Comparison of ENCODE assay signal across 14 cellular contexts in the genomic region with DNA sequence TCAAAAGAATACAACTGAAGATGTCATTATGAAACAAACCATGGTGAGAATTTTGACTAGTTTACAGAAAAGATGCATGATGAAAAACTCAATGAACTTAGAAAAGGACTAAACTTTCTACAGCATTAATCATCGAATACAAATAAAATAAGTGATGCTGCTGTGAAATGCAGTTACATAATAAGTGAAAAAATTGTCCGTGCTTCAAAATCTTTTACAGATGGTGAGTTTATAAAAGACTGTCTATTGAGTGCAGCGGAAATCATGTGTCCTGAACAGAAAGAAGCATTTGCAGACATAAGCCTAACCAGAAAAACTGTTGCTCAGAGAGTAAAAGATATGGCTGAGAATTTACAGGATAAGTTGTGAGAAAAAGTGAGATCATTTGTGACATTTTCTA. TPM values are rescaled to one million over a fixed set of nuclear protein-coding genes. Genes with fewer than 3 reads are reported as not detected.
DNase-seq lines count a peak whose midpoint lies in the region; ATAC-seq, FAIRE-seq and TF ChIP-seq lines count a peak whose summit lies in the region.
"Had no signal": no experiment of that assay in that cellular context is flagged by ENCODE, and none has a peak within 500 bp of the region (broad histone marks: within the 10 kb centered on the region; RNA-seq: fewer than 3 reads in every experiment).

No MANE protein-coding gene starts in this region.

- no peaks in the 10 kb centered on the region for H3K79me2 ChIP-seq in HepG2 (ENCODE audit: insufficient read depth, low read length)

- in situ Hi-C loops in HepG2 (cut with HindIII; ENCODE audit: extremely low pct_ligation_motif_present, low pct_unique_long_range_greater_than_20kb): loop anchor here (10.0 kb wide), 1 partner anchor 48 kb away; no protein-coding TSS in a partner anchor

- peak overlapping the region; percentile 24 for H3K4me3 Mint-ChIP-seq in type B pancreatic cell

- no peaks in the 10 kb centered on the region for H3K27me3 ChIP-seq in HepG2 (ENCODE audit: control insufficient read depth in 1 of 2, insufficient read depth in 2 of 2, low read length in 2 of 2)
- no peaks in the 10 kb centered on the region for H3K27me3 ChIP-seq in right lobe of liver
- H3K27me3 ChIP-seq: MG63, tibial nerve had no signal

- CTCF ChIA-PET in HepG2 (lab: Yijun Ruan, JAX; ENCODE audit: low intra/inter-chr PET ratio, low total read pairs): no interaction called here

- H3K9ac ChIP-seq in HepG2 (ENCODE audit: insufficient read depth, low read depth, low read length) (no peak overlapping the region), SK-N-MC (ENCODE audit: insufficient read length) (no peak overlapping the region)

- POLR2A ChIA-PET in HepG2 (lab: Yijun Ruan, JAX): interaction anchor here (1.4 kb wide), 1 partner anchor 33 kb away, joined by 4 read pairs; a partner anchor contains a TSS

- H3K27me3 Mint-ChIP-seq in type B pancreatic cell: no peaks in the 10 kb centered on the region

- TF ChIP-seq CTCF in HepG2 (CRISPR knock-in tag; IDR thresholded peaks at IDR 0.05) (no peak), right lobe of liver (IDR thresholded peaks at IDR 0.05) (no peak), type B pancreatic cell (conservative IDR thresholded peaks at IDR 0.05) (no peak)

- peaks cover 29% of the 10 kb centered on the region for H3K4me1 Mint-ChIP-seq in type B pancreatic cell (ENCODE audit: unreplicated experiment)

- no peaks in the 10 kb centered on the region for H3K36me3 Mint-ChIP-seq in type B pancreatic cell

- no peak for FAIRE-seq in HepG2 (lab: Jason Lieb, UNC)

- peaks cover 60% of the 10 kb centered on the region for H3K4me1 ChIP-seq in HepG2 (ENCODE audit: insufficient read depth, low read length)
- peaks cover 0 to 13% (median 1%) of the 10 kb centered on the region in 4 donors for H3K4me1 ChIP-seq in right lobe of liver

- H4K20me1 ChIP-seq in HepG2 (ENCODE audit: insufficient read depth, low read length): no peaks in the 10 kb centered on the region

- no peak overlapping the region for H3K4me3 ChIP-seq in HepG2 (replicated peaks in 1 of 3; ENCODE audit: insufficient read depth in 1 of 3, low read depth in 2 of 3, low read length in 3 of 3)
- H3K4me3 ChIP-seq in right lobe of liver: no peak overlapping the region
- no peak overlapping the region for H3K4me3 ChIP-seq in SK-N-MC
- H3K4me3 ChIP-seq: MG63, tibial nerve had no signal

- intact Hi-C loops in HepG2 (cut with micrococcal nuclease; ENCODE audit: unreplicated experiment): loop anchor here (5.0 kb wide), 1 partner anchor 89 kb away; no protein-coding TSS in a partner anchor
- intact Hi-C loops in right lobe of liver (cut with DNase I): no loop called here

- no peak for TF ChIP-seq RAD21 in HepG2 (CRISPR knock-in tag; IDR thresholded peaks at IDR 0.05)

- H3K9me3 ChIP-seq in HepG2 (ENCODE audit: low read length) (no peaks in the 10 kb centered on the region), right lobe of liver (no peaks in the 10 kb centered on the region), SK-N-MC (ENCODE audit: low read depth, low read length) (no peaks in the 10 kb centered on the region)
- H3K9me3 ChIP-seq: MG63, tibial nerve had no signal

- no peaks in the 10 kb centered on the region for H3K9me3 Mint-ChIP-seq in type B pancreatic cell

- H2AFZ ChIP-seq in HepG2 (ENCODE audit: low read length): no peak overlapping the region

- BruUV-seq in HepG2 (replicated peaks; lab: Mats Ljungman, UMichigan): no TSS peak

- H3K27ac ChIP-seq in HepG2 (ENCODE audit: extremely low read length, insufficient read depth, low read length) (no peak overlapping the region), right lobe of liver (no peak overlapping the region), SK-N-MC (peak overlapping the region; percentile 62)

- H3K36me3 ChIP-seq in HepG2 (replicated peaks in 1 of 2; ENCODE audit: control insufficient read depth in 1 of 2, insufficient read depth in 2 of 2, low read length in 2 of 2): no peaks in the 10 kb centered on the region
- no peaks in the 10 kb centered on the region for H3K36me3 ChIP-seq in right lobe of liver
- no peaks in the 10 kb centered on the region for H3K36me3 ChIP-seq in SK-N-MC (ENCODE audit: insufficient read depth, low read length)
- H3K36me3 ChIP-seq: tibial nerve had no signal

- H3K4me2 ChIP-seq in HepG2 (ENCODE audit: low read depth, low read length): peak overlapping the region; percentile 45; the same call in 1 of the 2 replicates

- H3K27ac Mint-ChIP-seq in type B pancreatic cell: no peak overlapping the region

- DNase-seq in HepG2 (ENCODE audit: low spot score): no peak
- no peak for DNase-seq in right lobe of liver
- DNase-seq in SK-N-MC (ENCODE audit: low read depth, low spot score): no peak
- peak; percentile 43 for DNase-seq in fibroblast of gingiva (ENCODE audit: low read depth)
- no peak for DNase-seq in type B pancreatic cell (ENCODE audit: extremely low spot score, unreplicated experiment)
- DNase-seq in hepatic stellate cell (ENCODE audit: low spot score): no peak
- DNase-seq: activated CD4-positive, CD25-positive, alpha-beta regulatory T cell treated with anti-CD3 and anti-CD28 coated beads, Interleukin-2, amount 50 U/mL, for 72 hours; MG63; midbrain; NCI-H446; SHP77 had no signal

- TF ChIP-seq EP300 in HepG2 (IDR thresholded peaks at IDR 0.05; ENCODE audit: low read depth in 2 of 2, low read length in 2 of 2) (no peak), HepG2 (CRISPR knock-in tag; IDR thresholded peaks at IDR 0.05; ENCODE audit: borderline replicate concordance) (no peak)

- no peak for ATAC-seq in HepG2
- no peak for ATAC-seq in right lobe of liver
- no peak for ATAC-seq in HG02981 (IDR thresholded peaks at IDR 0.05; ENCODE audit: unreplicated experiment)
- no peak for ATAC-seq in HG03442 (IDR thresholded peaks at IDR 0.05; ENCODE audit: unreplicated experiment)

- WGBS in HepG2 (ENCODE audit: low lambda C conversion rate): 85% methylated on average over 3 of the region's 3 CpGs
- WGBS in right lobe of liver (ENCODE audit: insufficient coverage, low coverage, low lambda C conversion rate, missing lambda C conversion rate): 88% methylated on average over 3 of the region's 3 CpGs

- TF ChIP-seq POLR2A in HepG2 (IDR thresholded peaks at IDR 0.05; ENCODE audit: insufficient read depth in 1 of 2, low read depth in 2 of 2, low read length in 2 of 2): no peak
- TF ChIP-seq POLR2A in right lobe of liver (IDR thresholded peaks at IDR 0.05): no peak

TF ChIP-seq in HepG2, 621 proteins besides CTCF, POLR2A, EP300 and RAD21 (continues in another document):
- no peak for TF ChIP-seq ZNF331 (CRISPR knock-in tag; IDR thresholded peaks at IDR 0.05)

RNA-seq across cellular contexts. Expression of a gene that starts 33.8 kb away (rescaled TPM):
- total RNA-seq in HepG2 (2016; rRNA removed; fragmentation: Illumina TruSeq; extraction: Trizol) (10.5 and 20.5 TPM in 2 replicates), right lobe of liver (1,000 to 10,000 TPM in 2 of 6 experiments, 100 to 1,000 TPM in 4; 202 to 1,225 (median 767) TPM), type B pancreatic cell (ENCODE audit: low replicate concordance) (229 and 395 TPM in 2 replicates)
- total RNA-seq in HepG2 (2016; cell fraction: cytosol; rRNA removed; fragmentation: Illumina TruSeq; extraction: Trizol; ENCODE audit: low read depth): 2.2 and 2.6 TPM in 2 replicates
- 8.4 and 21.3 TPM in 2 replicates for total RNA-seq in HepG2 (2016; cell fraction: insoluble cytoplasmic fraction; rRNA removed; fragmentation: Illumina TruSeq; extraction: Trizol)
- total RNA-seq in HepG2 (2016; cell fraction: membrane; rRNA removed; fragmentation: Illumina TruSeq; extraction: Trizol): 7.8 and 8.3 TPM in 2 replicates
- total RNA-seq in HepG2 (2016; cell fraction: nucleus; rRNA removed; fragmentation: Illumina TruSeq; extraction: Trizol): 196 and 220 TPM in 2 replicates
- 41.2 and 41.3 TPM in 2 replicates for polyA plus RNA-seq in HepG2 (2011; rRNA removed)
- polyA plus RNA-seq in HepG2 (2011; cell fraction: cytosol; rRNA removed): 13.0 and 13.4 TPM in 2 replicates
- polyA plus RNA-seq in HepG2 (2011; cell fraction: nucleus; rRNA removed): 222 and 327 TPM in 2 replicates
- 288 and 371 TPM in 2 replicates for polyA plus RNA-seq in HepG2 (2012)
- 3.6 and 4.3 TPM in 2 replicates for polyA plus RNA-seq in HepG2 (2016; cell fraction: cytosol; fragmentation: Illumina TruSeq; extraction: Trizol; ENCODE audit: low read depth)
- 54.0 and 61.1 TPM in 2 replicates for polyA plus RNA-seq in HepG2 (2016; cell fraction: insoluble cytoplasmic fraction; fragmentation: Illumina TruSeq; extraction: Trizol; ENCODE audit: low read depth)
- 47.1 and 54.4 TPM in 2 replicates for polyA plus RNA-seq in HepG2 (2016; cell fraction: membrane; fragmentation: Illumina TruSeq; extraction: Trizol; ENCODE audit: low read depth)
- 577 and 628 TPM in 2 replicates for polyA plus RNA-seq in HepG2 (2016; cell fraction: nucleus; fragmentation: Illumina TruSeq; extraction: Trizol; ENCODE audit: insufficient read depth, low read depth)
- polyA minus RNA-seq in HepG2 (2011; rRNA and poly(A)+ RNA removed; ENCODE audit: low replicate concordance): 64.6 and 225 TPM in 2 replicates
- polyA minus RNA-seq in HepG2 (2011; cell fraction: cytosol; rRNA and poly(A)+ RNA removed): 17.3 and 20.2 TPM in 2 replicates
- 1,479 and 1,737 TPM in 2 replicates for polyA minus RNA-seq in HepG2 (2011; cell fraction: nucleus; rRNA and poly(A)+ RNA removed)

RNA-seq across cellular contexts. Expression of a gene that starts 42.4 kb away (rescaled TPM):
- total RNA-seq in HepG2 (2016; rRNA removed; fragmentation: Illumina TruSeq; extraction: Trizol) (302 and 1,237 TPM in 2 replicates), right lobe of liver (1,000 to 10,000 TPM; 2,716 to 5,163 (median 3,933) TPM), type B pancreatic cell (ENCODE audit: low replicate concordance) (4,133 and 6,276 TPM in 2 replicates)
- total RNA-seq in HepG2 (2016; cell fraction: cytosol; rRNA removed; fragmentation: Illumina TruSeq; extraction: Trizol; ENCODE audit: low read depth): 281 and 317 TPM in 2 replicates
- 283 and 1,071 TPM in 2 replicates for total RNA-seq in HepG2 (2016; cell fraction: insoluble cytoplasmic fraction; rRNA removed; fragmentation: Illumina TruSeq; extraction: Trizol)
- total RNA-seq in HepG2 (2016; cell fraction: membrane; rRNA removed; fragmentation: Illumina TruSeq; extraction: Trizol): 241 and 289 TPM in 2 replicates
- 8,751 and 9,202 TPM in 2 replicates for total RNA-seq in HepG2 (2016; cell fraction: nucleus; rRNA removed; fragmentation: Illumina TruSeq; extraction: Trizol)
- 143 and 217 TPM in 2 replicates for polyA plus RNA-seq in HepG2 (2011; rRNA removed)
- 13.0 and 14.3 TPM in 2 replicates for polyA plus RNA-seq in HepG2 (2011; cell fraction: cytosol; rRNA removed)
- 1,021 and 1,816 TPM in 2 replicates for polyA plus RNA-seq in HepG2 (2011; cell fraction: nucleus; rRNA removed)
- polyA plus RNA-seq in HepG2 (2012): 177 and 330 TPM in 2 replicates
- polyA plus RNA-seq in HepG2 (2016; cell fraction: cytosol; fragmentation: Illumina TruSeq; extraction: Trizol; ENCODE audit: low read depth): 1.1 and 1.4 TPM in 2 replicates
- 3.9 and 6.5 TPM in 2 replicates for polyA plus RNA-seq in HepG2 (2016; cell fraction: insoluble cytoplasmic fraction; fragmentation: Illumina TruSeq; extraction: Trizol; ENCODE audit: low read depth)
- 1.8 and 10.3 TPM in 2 replicates for polyA plus RNA-seq in HepG2 (2016; cell fraction: membrane; fragmentation: Illumina TruSeq; extraction: Trizol; ENCODE audit: low read depth)
- 153 and 182 TPM in 2 replicates for polyA plus RNA-seq in HepG2 (2016; cell fraction: nucleus; fragmentation: Illumina TruSeq; extraction: Trizol; ENCODE audit: insufficient read depth, low read depth)
- 900 and 8,115 TPM in 2 replicates for polyA minus RNA-seq in HepG2 (2011; rRNA and poly(A)+ RNA removed; ENCODE audit: low replicate concordance)
- polyA minus RNA-seq in HepG2 (2011; cell fraction: cytosol; rRNA and poly(A)+ RNA removed): 295 and 335 TPM in 2 replicates
- 13,373 and 18,071 TPM in 2 replicates for polyA minus RNA-seq in HepG2 (2011; cell fraction: nucleus; rRNA and poly(A)+ RNA removed)
